8 cellular contexts compared by ENCODE assay signal in the genomic region with DNA sequence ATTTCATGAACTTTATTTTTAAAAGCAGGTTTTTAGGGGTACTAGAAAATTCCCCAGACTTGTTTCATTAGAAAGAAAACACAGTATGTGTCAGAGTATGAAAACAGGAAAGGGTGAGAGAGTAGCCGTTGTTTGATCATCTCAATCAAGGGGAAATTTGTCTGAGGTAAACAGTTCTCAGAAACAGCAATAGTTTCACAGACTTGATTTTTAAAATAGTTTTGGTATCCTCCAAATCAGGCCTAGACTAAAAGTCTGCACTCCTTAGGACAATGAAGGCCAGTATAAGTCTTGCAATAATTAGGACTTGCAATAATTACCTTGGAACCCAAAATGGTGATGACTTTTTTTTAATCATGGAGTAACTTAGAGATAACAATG.
DNase-seq lines count a peak whose midpoint lies in the region; ATAC-seq and TF ChIP-seq lines count a peak whose summit lies in the region.

No MANE protein-coding gene starts in this region.

- H3K27me3 Mint-ChIP-seq in T-cell (no peaks in the 10 kb centered on the region), nephron (ENCODE audit: low read depth) (no peaks in the 10 kb centered on the region)

- DNase-seq in T-cell (peak in 4 of 34 experiments; percentile 14 to 51 (median 27)), AG08396 (ENCODE audit: low spot score) (no peak), NCI-H526 (lab: John Stamatoyannopoulos, UW) (no peak), ACHN (no peak), NCI-H1048 (lab: John Stamatoyannopoulos, UW) (no peak)

- H3K9me3 Mint-ChIP-seq in T-cell (peaks cover 4 to 24% (median 6%) of the 10 kb centered on the region in 3 donors), nephron (peaks cover 3% of the 10 kb centered on the region)

- H3K4me1 Mint-ChIP-seq in T-cell (peaks cover 40 to 65% (median 50%) of the 10 kb centered on the region in 3 donors), nephron (peaks cover 21% of the 10 kb centered on the region)

- H3K27ac Mint-ChIP-seq in T-cell (peak overlapping the region; percentile 100), nephron (peak overlapping the region; percentile 45 to 90 (median 88))

- CTCF ChIA-PET in T-cell (lab: Charles Lee), result interaction anchor here in 1 of 2 donors (0.6 kb wide), 1 partner anchor 1472 kb away, joined by 9 read pairs; no protein-coding TSS in a partner anchor

- ATAC-seq in GM18508 (IDR thresholded peaks at IDR 0.05; ENCODE audit: insufficient read depth, unreplicated experiment) (peak; percentile 46), GM21737 (IDR thresholded peaks at IDR 0.05; ENCODE audit: unreplicated experiment) (peak; percentile 43), T-cell (replicated peaks in 1 of 4) (peak; percentile 88 to 92 (median 91))

- in situ Hi-C loops in ACHN (cut with HindIII; ENCODE audit: low pct_ligation_motif_present, low pct_unique_long_range_greater_than_20kb, low sequenced_read_pairs), result no loop called here

- H3K36me3 Mint-ChIP-seq in T-cell (peaks cover 24% of the 10 kb centered on the region), nephron (ENCODE audit: low read depth) (no peaks in the 10 kb centered on the region)

- TF ChIP-seq CTCF in nephron (IDR thresholded peaks at IDR 0.05; ENCODE audit: unreplicated experiment in 3 of 3), result no peak

- POLR2A ChIA-PET in T-cell (lab: Charles Lee), result no interaction called here

- H3K4me3 Mint-ChIP-seq in T-cell (peak overlapping the region; percentile 62 to 71 (median 69)), nephron (no peak overlapping the region)

Comparison
In these comparisons a context has a peak if more than half of its experiments do, and no peak if none do; other contexts are left out.
1. H3K4me3 Mint-ChIP-seq: peak in T-cell (3 of 3); none in nephron (0 of 3).
2. Peak in every context shown above with its lines, with median percentiles within 50 percentile points of each other: ATAC-seq.